In the genomic region with DNA sequence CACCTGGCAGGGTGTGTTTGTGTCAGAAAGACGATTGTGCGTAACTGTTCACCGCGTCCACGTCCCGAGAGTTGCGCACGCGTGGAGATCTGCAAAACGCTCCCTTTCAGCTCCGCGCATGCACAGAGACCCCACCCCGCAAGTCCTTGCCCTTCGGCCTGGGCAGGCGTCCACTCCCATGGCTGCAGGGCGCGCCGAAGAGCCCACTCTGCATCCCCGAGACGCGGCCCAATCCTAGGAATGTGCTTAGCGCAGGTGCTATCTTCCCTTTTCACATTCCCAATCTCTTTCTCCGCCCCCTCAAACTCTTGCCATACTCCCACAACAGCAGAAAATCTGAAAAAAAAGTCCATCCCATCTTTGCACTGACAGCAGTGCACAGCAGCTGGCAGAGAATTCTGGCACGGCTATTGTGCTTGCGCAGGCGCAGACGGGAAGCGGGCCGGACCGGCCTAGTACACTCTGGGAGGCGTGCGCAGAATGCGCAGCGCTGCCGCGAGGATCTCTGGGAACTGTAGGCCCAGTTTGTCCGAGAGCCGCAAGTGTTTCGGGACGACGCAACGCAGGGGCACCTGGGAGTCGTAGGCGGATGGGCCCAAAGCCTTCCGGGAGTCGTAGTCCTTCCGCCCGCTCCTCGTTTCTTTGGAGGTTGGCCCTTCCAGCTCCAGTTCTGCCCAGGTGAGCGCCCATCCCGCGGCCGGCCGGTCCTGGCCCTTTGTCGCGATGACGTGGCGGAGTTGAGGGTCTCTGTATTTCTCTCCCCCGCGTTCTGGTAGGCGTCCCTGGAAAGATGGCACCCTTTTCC, we compare ENCODE assay signal across 8 cellular contexts. TPM values are rescaled to one million over a fixed set of nuclear protein-coding genes. Genes with fewer than 3 reads are reported as not detected.
DNase-seq lines count a peak whose midpoint lies in the region; ATAC-seq and TF ChIP-seq lines count a peak whose summit lies in the region.

No MANE protein-coding gene starts in this region.

- peak overlapping the region in 1 of 2 experiments; percentile 81 for H3K14ac ChIP-seq in mesenchymal stem cell (ENCODE audit: low read length in 2 of 2)

- peak overlapping the region; percentile 98 for H3K4me3 ChIP-seq in CD8-positive, alpha-beta T cell (ENCODE audit: low read depth, low read length)
- peak overlapping the region; percentile 78 for H3K4me3 ChIP-seq in endocrine pancreas (ENCODE audit: control insufficient read depth, insufficient read depth, low read length)
- peak overlapping the region; percentile 86 to 96 for H3K4me3 ChIP-seq in mesenchymal stem cell (ENCODE audit: insufficient read depth in 1 of 2, low read depth in 1 of 2, low read length in 2 of 2)

- H3K27ac Mint-ChIP-seq in CD8-positive, alpha-beta T cell = peak overlapping the region; percentile 87

- peaks cover 18% of the 10 kb centered on the region for H3K4me1 ChIP-seq in CD8-positive, alpha-beta T cell (ENCODE audit: insufficient read depth, low read length)
- H3K4me1 ChIP-seq in endocrine pancreas (ENCODE audit: control insufficient read depth, insufficient read depth, low read length) (no peaks in the 10 kb centered on the region), mesenchymal stem cell (ENCODE audit: control insufficient read depth, insufficient read depth, low read depth, low read length) (peaks cover 15% of the 10 kb centered on the region)

- peaks cover 6% of the 10 kb centered on the region for H3K9me3 Mint-ChIP-seq in CD8-positive, alpha-beta T cell

- H2BK120ac ChIP-seq in mesenchymal stem cell (ENCODE audit: low read depth, low read length) = no peak overlapping the region

- ATAC-seq in CD8-positive, alpha-beta T cell = peak; percentile 100
- peak; percentile 95 for ATAC-seq in GM21360 (IDR thresholded peaks at IDR 0.05; ENCODE audit: unreplicated experiment)

- WGBS in mesenchymal stem cell = under 1% methylated on average over 61 of the region's 61 CpGs

- peak overlapping the region; percentile 65 to 88 for H3K18ac ChIP-seq in mesenchymal stem cell (ENCODE audit: low read depth in 1 of 2, low read length in 2 of 2)

- peak overlapping the region; percentile 50 for H3K27ac ChIP-seq in CD8-positive, alpha-beta T cell (ENCODE audit: low read depth, low read length)
- H3K27ac ChIP-seq in mesenchymal stem cell (ENCODE audit: low read length, poor library complexity, severe bottlenecking) = peak overlapping the region; percentile 57

- no peaks in the 10 kb centered on the region for H3K9me3 ChIP-seq in CD8-positive, alpha-beta T cell (ENCODE audit: low read length)
- H3K9me3 ChIP-seq in endocrine pancreas (ENCODE audit: control insufficient read depth, low read length) (no peaks in the 10 kb centered on the region), mesenchymal stem cell (ENCODE audit: control insufficient read depth, low read length) (no peaks in the 10 kb centered on the region)

- peak overlapping the region; percentile 99 for H3K4me2 ChIP-seq in mesenchymal stem cell (ENCODE audit: low read length, poor library complexity, severe bottlenecking)

- DNase-seq in CD8-positive, alpha-beta T cell = peak; percentile 86 to 97 (median 96)
- peak; percentile 100 for DNase-seq in HT-29 (ENCODE audit: low spot score)
- DNase-seq in NOMO-1 treated with dmso at 0.1 percent for 144 hours (lab: John Stamatoyannopoulos, UW; ENCODE audit: unreplicated experiment) = peak; percentile 94
- peak; percentile 90 for DNase-seq in activated CD8-positive, alpha-beta memory T cell treated with anti-CD3 and anti-CD28 coated beads, Interleukin-2, amount 50 U/mL, for 1 hour (ENCODE audit: extremely low read depth)
- DNase-seq in mesenchymal stem cell = peak; percentile 97
- peak; percentile 93 for DNase-seq in stimulated activated CD8-positive, alpha-beta memory T cell treated with anti-CD3 and anti-CD28 coated beads, Interleukin-12 subunit alpha, Interleukin-12 subunit beta, amount 100 ng/mL, for 24 hours (ENCODE audit: extremely low read depth)

- no peak overlapping the region for H3K23ac ChIP-seq in mesenchymal stem cell (ENCODE audit: low read length in 2 of 2)

- H3K4me3 Mint-ChIP-seq in CD8-positive, alpha-beta T cell = peak overlapping the region; percentile 99

- peaks cover 10% of the 10 kb centered on the region for H3K27me3 Mint-ChIP-seq in CD8-positive, alpha-beta T cell (ENCODE audit: low read depth)

- peak overlapping the region; percentile 88 for H4K8ac ChIP-seq in mesenchymal stem cell (ENCODE audit: low read length)

- CTCF ChIA-PET in CD8-positive, alpha-beta T cell (lab: Charles Lee) = interaction anchor here (1.4 to 2.1 kb wide), 3 partner anchors 9 to 121 kb away, joined by 3 to 5 read pairs (median 4); no protein-coding TSS in a partner anchor

- H2BK5ac ChIP-seq in mesenchymal stem cell (ENCODE audit: low read depth, low read length, poor library complexity, severe bottlenecking) = no peak overlapping the region

- no peak overlapping the region for H2BK12ac ChIP-seq in mesenchymal stem cell (ENCODE audit: low read length in 2 of 2)

- peaks cover 27% of the 10 kb centered on the region for H3K4me1 Mint-ChIP-seq in CD8-positive, alpha-beta T cell (ENCODE audit: low read depth)

- H3K9ac ChIP-seq in endocrine pancreas (ENCODE audit: control insufficient read depth, insufficient read depth, low read length) = peak overlapping the region; percentile 94
- peak overlapping the region; percentile 87 for H3K9ac ChIP-seq in mesenchymal stem cell (ENCODE audit: low read length)

- H2AK5ac ChIP-seq in mesenchymal stem cell (ENCODE audit: low read length, severe bottlenecking) = no peak overlapping the region

- peak overlapping the region; percentile 65 for H4K91ac ChIP-seq in mesenchymal stem cell (ENCODE audit: low read length)

- H3K27me3 ChIP-seq in CD8-positive, alpha-beta T cell (ENCODE audit: insufficient read depth, low read length) = no peaks in the 10 kb centered on the region
- H3K27me3 ChIP-seq in endocrine pancreas (ENCODE audit: control insufficient read depth, insufficient read depth, low read length) = no peaks in the 10 kb centered on the region
- H3K27me3 ChIP-seq in mesenchymal stem cell (ENCODE audit: control insufficient read depth in 1 of 2, insufficient read depth in 1 of 2, low read length in 2 of 2) = no peaks in the 10 kb centered on the region

- H3K36me3 ChIP-seq in CD8-positive, alpha-beta T cell (ENCODE audit: insufficient read depth, low read length) = no peaks in the 10 kb centered on the region
- H3K36me3 ChIP-seq in endocrine pancreas (ENCODE audit: control insufficient read depth, insufficient read depth, low read length) (no peaks in the 10 kb centered on the region), mesenchymal stem cell (ENCODE audit: control insufficient read depth in 1 of 2, insufficient read depth in 2 of 2, low read depth in 1 of 2, low read length in 2 of 2) (peaks cover 4 to 7% of the 10 kb centered on the region in 2 experiments)

- intact Hi-C loops in CD8-positive, alpha-beta T cell (cut with DNase I, micrococcal nuclease) = loop anchor here (1.0 to 10.0 kb wide), 8 partner anchors 23 to 1928 kb away; a partner anchor contains a TSS

- peak overlapping the region; percentile 73 for H2BK15ac ChIP-seq in mesenchymal stem cell (ENCODE audit: low read depth, poor library complexity, severe bottlenecking)

- H3K4ac ChIP-seq in mesenchymal stem cell (ENCODE audit: low read depth in 1 of 2, low read length in 2 of 2) = peak overlapping the region; percentile 16 to 80

- POLR2A ChIA-PET in CD8-positive, alpha-beta T cell (lab: Charles Lee) = no interaction called here

- peaks cover 5% of the 10 kb centered on the region for H3K79me1 ChIP-seq in mesenchymal stem cell (replicated peaks; ENCODE audit: low read length, poor library complexity, severe bottlenecking)

- peaks cover 10% of the 10 kb centered on the region for H3K36me3 Mint-ChIP-seq in CD8-positive, alpha-beta T cell

- H2AFZ ChIP-seq in mesenchymal stem cell (ENCODE audit: low read depth, low read length) = peak overlapping the region; percentile 98

- no peak for TF ChIP-seq CTCF in CD8-positive, alpha-beta T cell (IDR thresholded peaks at IDR 0.05)

RNA-seq across cellular contexts. Expression of a gene that starts 23.1 kb away (rescaled TPM):
- 1 to 10 TPM in 1 of 2 experiments, under 1 TPM in 1; 0.84 to 1.4 TPM for total RNA-seq in CD8-positive, alpha-beta T cell
- total RNA-seq in HT-29 (2014; rRNA removed; shearing (Covaris generic)) = 1.1 and 1.8 TPM in 2 replicates
- polyA plus RNA-seq in mesenchymal stem cell (2013, experiment 1 of 2) = 3.9 TPM
- polyA plus RNA-seq in mesenchymal stem cell (2013, experiment 2 of 2) = 4.1 TPM

RNA-seq across cellular contexts. Expression of a gene that starts 36.0 kb away (rescaled TPM):
- not detected for total RNA-seq in CD8-positive, alpha-beta T cell
- total RNA-seq in HT-29 (2014; rRNA removed; shearing (Covaris generic)) = not detected in 2 replicates
- not detected for polyA plus RNA-seq in mesenchymal stem cell (2013, experiment 1 of 2)
- not detected for polyA plus RNA-seq in mesenchymal stem cell (2013, experiment 2 of 2)

RNA-seq across cellular contexts. Expression of a gene that starts 52.5 kb away (rescaled TPM):
- total RNA-seq in CD8-positive, alpha-beta T cell = not detected
- not detected in 2 replicates for total RNA-seq in HT-29 (2014; rRNA removed; shearing (Covaris generic))
- polyA plus RNA-seq in mesenchymal stem cell (2013, experiment 1 of 2) = not detected
- polyA plus RNA-seq in mesenchymal stem cell (2013, experiment 2 of 2) = not detected

Comparison
In these comparisons a context has a peak if more than half of its experiments do, and no peak if none do; other contexts are left out.
1. Peak in every context shown above with its lines: DNase-seq, ATAC-seq, H3K4me3 ChIP-seq and H3K27ac ChIP-seq.